Comparison of ENCODE assay signal across 8 cellular contexts in the genomic region with DNA sequence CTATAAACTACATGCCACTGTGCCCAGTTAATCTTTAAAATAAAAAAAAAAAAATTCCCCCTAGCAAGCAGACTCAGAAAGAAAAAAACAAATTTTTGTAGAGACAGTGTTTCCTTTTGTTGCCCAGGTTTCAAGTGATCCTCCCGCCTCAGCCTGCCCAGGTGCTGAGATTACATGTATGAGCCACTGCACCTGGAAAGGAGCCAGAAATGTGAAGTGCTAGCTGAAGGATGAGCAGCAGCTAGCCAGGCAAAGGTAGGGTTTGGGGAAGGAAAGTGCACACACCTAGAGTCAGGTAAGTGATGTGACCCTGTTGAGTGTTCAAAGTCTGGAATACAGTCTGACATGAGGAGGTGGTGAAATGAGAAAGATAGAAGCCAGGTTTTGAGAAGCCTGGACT. TPM values are rescaled to one million over a fixed set of nuclear protein-coding genes. Genes with fewer than 3 reads are reported as not detected.
DNase-seq lines count a peak whose midpoint lies in the region; ATAC-seq and TF ChIP-seq lines count a peak whose summit lies in the region.
"Had no signal": no experiment of that assay in that cellular context is flagged by ENCODE, and none has a peak within 500 bp of the region (broad histone marks: within the 10 kb centered on the region; RNA-seq: fewer than 3 reads in every experiment).

No MANE protein-coding gene starts in this region.

- 87 to 94% (median 94%) methylated on average over 1 of the region's 1 CpG for WGBS in psoas muscle, 3 donors

- intact Hi-C loops in psoas muscle (cut with DNase I) = no loop called here

- H3K27ac ChIP-seq in psoas muscle = no peak overlapping the region

- no peak for TF ChIP-seq CTCF in choroid plexus epithelial cell (conservative IDR thresholded peaks at IDR 0.05; ENCODE audit: low read depth, low read length)
- TF ChIP-seq CTCF in psoas muscle (IDR thresholded peaks at IDR 0.05) = no peak

- H3K36me3 ChIP-seq in HAP-1 (replicated peaks) (peaks cover 48% of the 10 kb centered on the region), psoas muscle (ENCODE audit: insufficient read depth in 1 of 2, low read depth in 1 of 2) (peaks cover 0 to 35% of the 10 kb centered on the region in 2 donors)

- no peak for ATAC-seq in psoas muscle
- ATAC-seq in HG03571 (IDR thresholded peaks at IDR 0.05; ENCODE audit: unreplicated experiment) = no peak

- H3K9me3 ChIP-seq in HAP-1 (no peaks in the 10 kb centered on the region), psoas muscle (no peaks in the 10 kb centered on the region)
- H3K9me3 ChIP-seq: upper lobe of left lung had no signal

- DNase-seq in HAP-1 (ENCODE audit: low spot score in 2 of 2) = no peak
- peak; percentile 48 for DNase-seq in NCI-H2171 (lab: John Stamatoyannopoulos, UW)
- peak; percentile 27 for DNase-seq in choroid plexus epithelial cell (ENCODE audit: low read depth)
- no peak for DNase-seq in psoas muscle
- no peak for DNase-seq in A172 (ENCODE audit: low spot score)
- DNase-seq in 8988T = no peak

- H3K4me1 ChIP-seq in HAP-1 (peaks cover 21% of the 10 kb centered on the region), psoas muscle (peaks cover 16% of the 10 kb centered on the region)

- H3K4me3 ChIP-seq in HAP-1 = peak overlapping the region; percentile 7; the same call in 1 of the 2 replicates
- H3K4me3 ChIP-seq in choroid plexus epithelial cell (ENCODE audit: low read depth, low read length) = no peak overlapping the region
- H3K4me3 ChIP-seq in psoas muscle = peak overlapping the region; percentile 92

- in situ Hi-C loops in HAP-1 (cut with MboI; ENCODE audit: low sequenced_read_pairs) = no loop called here

- H3K27me3 ChIP-seq in HAP-1 (ENCODE audit: low read depth) = no peaks in the 10 kb centered on the region
- H3K27me3 ChIP-seq in psoas muscle (ENCODE audit: insufficient read depth in 3 of 3, low read length in 2 of 3) = no peaks in the 10 kb centered on the region
- H3K27me3 ChIP-seq: upper lobe of left lung had no signal

RNA-seq across cellular contexts. Expression of a gene that starts 1.7 kb away (rescaled TPM):
- 10 to 100 TPM; 35.6 to 69.6 (median 51.3) TPM for total RNA-seq in psoas muscle
- polyA plus RNA-seq in psoas muscle = 10 to 100 TPM; 37.9 to 91.5 (median 45.5) TPM
- 86.0 and 99.4 TPM in 2 replicates for total RNA-seq in A172 (2014; rRNA removed; shearing (Covaris generic))

RNA-seq across cellular contexts. Expression of a gene that starts 30.6 kb away (rescaled TPM):
- 100 to 1,000 TPM; 354 to 642 (median 440) TPM for total RNA-seq in psoas muscle
- polyA plus RNA-seq in psoas muscle = 1,000 to 10,000 TPM in 1 of 3 donors, 100 to 1,000 TPM in 2; 524 to 1,179 (median 653) TPM
- 1,113 and 1,123 TPM in 2 replicates for total RNA-seq in A172 (2014; rRNA removed; shearing (Covaris generic))

RNA-seq across cellular contexts. Expression of a gene that starts 31.5 kb away (rescaled TPM):
- 10 to 100 TPM; 15.3 to 29.7 (median 28.1) TPM for total RNA-seq in psoas muscle
- 10 to 100 TPM; 28.6 to 54.6 (median 37.9) TPM for polyA plus RNA-seq in psoas muscle
- total RNA-seq in A172 (2014; rRNA removed; shearing (Covaris generic)) = 135 and 136 TPM in 2 replicates

RNA-seq across cellular contexts. Expression of a gene that starts 52.2 kb away (rescaled TPM):
- total RNA-seq in psoas muscle = 10 to 100 TPM in 1 of 4 donors, 1 to 10 TPM in 3; 3.6 to 14.9 (median 6.7) TPM
- polyA plus RNA-seq in psoas muscle = 1 to 10 TPM; 2.3 to 9.3 (median 3.8) TPM
- 2.8 and 4.7 TPM in 2 replicates for total RNA-seq in A172 (2014; rRNA removed; shearing (Covaris generic))

RNA-seq across cellular contexts. Expression of a gene that starts 52.4 kb away (rescaled TPM):
- under 1 TPM; 0.25 to 0.64 (median 0.44) TPM for total RNA-seq in psoas muscle
- polyA plus RNA-seq in psoas muscle = under 1 TPM; 0.69 to 0.82 (median 0.69) TPM
- 1.3 and 2.8 TPM in 2 replicates for total RNA-seq in A172 (2014; rRNA removed; shearing (Covaris generic))

Comparison
In these comparisons a context has a peak if more than half of its experiments do, and no peak if none do; other contexts are left out.
1. DNase-seq: peak in NCI-H2171 (single experiment) and choroid plexus epithelial cell (single experiment); none in HAP-1 (0 of 2), psoas muscle (0 of 2), A172 (single experiment) and 8988T (single experiment).